Comparison of ENCODE assay signal across 18 cellular contexts in genomic region chr1:67404212-67404620, GRCh38. TPM values are rescaled to one million over a fixed set of nuclear protein-coding genes. Genes with fewer than 3 reads are reported as not detected.
DNase-seq lines count a peak whose midpoint lies in the region; ATAC-seq, FAIRE-seq and TF ChIP-seq lines count a peak whose summit lies in the region.
"Had no signal": no experiment of that assay in that cellular context is flagged by ENCODE, and none has a peak within 500 bp of the region (broad histone marks: within the 10 kb centered on the region; RNA-seq: fewer than 3 reads in every experiment).

No MANE protein-coding gene starts in this region.

- H3K4me3 ChIP-seq in IMR-90 (ENCODE audit: insufficient read depth, low read depth, low read length) (no peak overlapping the region), astrocyte (ENCODE audit: insufficient read depth, low read depth, low read length) (no peak overlapping the region)
- H3K4me3 ChIP-seq: pancreas, thoracic aorta had no signal

- no CpG with 5 or more reads among the region's 5 CpGs for WGBS in IMR-90 (ENCODE audit: extremely low coverage in 2 of 2, insufficient read length in 1 of 2), 2 experiments

- intact Hi-C loops in activated CD4-positive, alpha-beta T cell treated with anti-CD3 and anti-CD28 coated beads, Interleukin-2, amount 10 ng/mL, durations not matched to agents 24 days and 14 days (cut with micrococcal nuclease) = loop anchor here (5.0 kb wide), 2 partner anchors 52 to 192 kb away; no protein-coding TSS in a partner anchor
- intact Hi-C loops in IMR-90 (cut with micrococcal nuclease) (no loop called here), left colon (cut with DNase I, micrococcal nuclease) (no loop called here)

- TF ChIP-seq RAD21 in IMR-90 (IDR thresholded peaks at IDR 0.05; ENCODE audit: low read length) = no peak

- dilution Hi-C loops in IMR-90 (cut with HindIII; ENCODE audit: low sequenced_read_pairs, unreplicated experiment) = no loop called here

- no peak overlapping the region for H2BK120ac ChIP-seq in IMR-90 (ENCODE audit: low read depth, low read length)

- CTCF ChIA-PET in activated CD4-positive, alpha-beta T cell treated with anti-CD3 and anti-CD28 coated beads, Interleukin-2, amount 10 ng/mL, durations not matched to agents 7 days and 5 days (lab: Charles Lee) = no interaction called here
- CTCF ChIA-PET in IMR-90 (lab: Yijun Ruan, JAX) = no interaction called here

- DNase-seq in activated CD4-positive, alpha-beta T cell treated with anti-CD3 and anti-CD28 coated beads, Interleukin-2, amount 10 ng/mL, durations not matched to agents 7 days and 5 days = no peak
- no peak for DNase-seq in activated CD4-positive, alpha-beta T cell treated with anti-CD3 and anti-CD28 coated beads, Interleukin-2, amount 10 ng/mL, durations not matched to agents 24 days and 14 days
- DNase-seq in IMR-90 (peak; percentile 46), astrocyte (ENCODE audit: low read depth) (peak; percentile 39), left colon (no peak), foreskin keratinocyte (no peak), ecto neural progenitor cell (ENCODE audit: low spot score) (no peak)
- DNase-seq: activated CD4-positive, alpha-beta T cell treated with anti-CD3 and anti-CD28 coated beads for 36 hours; activated T-cell treated with anti-CD3 and anti-CD28 coated beads, Interleukin-2, amount 50 U/mL, for 72 hours; aorta; dermis blood vessel endothelial cell; NCI-H446 treated with DMSO at 0.1 percent for 48 hours; pancreas had no signal

- ATAC-seq in IMR-90 (ENCODE audit: low read depth) (no peak), left colon (peak; percentile 30), GM19397 (IDR thresholded peaks at IDR 0.05; ENCODE audit: unreplicated experiment) (no peak), foreskin keratinocyte (no peak)
- ATAC-seq: activated CD4-positive, alpha-beta T cell treated with anti-CD3 and anti-CD28 coated beads for 36 hours; Panc1; pancreas had no signal

- no peaks in the 10 kb centered on the region for H3K27me3 Mint-ChIP-seq in activated CD4-positive, alpha-beta T cell treated with anti-CD3 and anti-CD28 coated beads, Interleukin-2, amount 10 ng/mL, durations not matched to agents 7 days and 5 days
- no peaks in the 10 kb centered on the region for H3K27me3 Mint-ChIP-seq in activated CD4-positive, alpha-beta T cell treated with anti-CD3 and anti-CD28 coated beads, Interleukin-2, amount 10 ng/mL, durations not matched to agents 24 days and 14 days
- no peaks in the 10 kb centered on the region for H3K27me3 Mint-ChIP-seq in astrocyte (ENCODE audit: low read depth, unreplicated experiment)
- H3K27me3 Mint-ChIP-seq: activated CD4-positive, alpha-beta T cell treated with anti-CD3 and anti-CD28 coated beads for 36 hours had no signal

- H2BK5ac ChIP-seq in IMR-90 (ENCODE audit: low read depth, low read length, poor library complexity, severe bottlenecking) = no peak overlapping the region

- H3K27me3 ChIP-seq in IMR-90 (ENCODE audit: control insufficient read depth, insufficient read depth, low read length) = no peaks in the 10 kb centered on the region
- H3K27me3 ChIP-seq in astrocyte (ENCODE audit: insufficient read depth, low read length) = no peaks in the 10 kb centered on the region
- H3K27me3 ChIP-seq in foreskin keratinocyte = no peaks in the 10 kb centered on the region
- H3K27me3 ChIP-seq: pancreas had no signal

- H3K9me1 ChIP-seq in IMR-90 (ENCODE audit: insufficient read depth, low read length) = 0 out of 2 replicates have a peak, but pooled peaks cover 5% of the 10 kb centered on the region

- H3K79me2 ChIP-seq in astrocyte (ENCODE audit: insufficient read depth, low read length) = no peaks in the 10 kb centered on the region

- H3K23ac ChIP-seq in IMR-90 (ENCODE audit: low read depth, low read length) = 0 out of 2 replicates have a peak overlapping the region, but pooled peaks have one; percentile 41

- no peak overlapping the region for H2BK20ac ChIP-seq in IMR-90 (ENCODE audit: low read depth, low read length)

- H3K4me3 Mint-ChIP-seq in activated CD4-positive, alpha-beta T cell treated with anti-CD3 and anti-CD28 coated beads, Interleukin-2, amount 10 ng/mL, durations not matched to agents 7 days and 5 days = no peak overlapping the region
- H3K4me3 Mint-ChIP-seq in activated CD4-positive, alpha-beta T cell treated with anti-CD3 and anti-CD28 coated beads, Interleukin-2, amount 10 ng/mL, durations not matched to agents 24 days and 14 days = no peak overlapping the region
- H3K4me3 Mint-ChIP-seq in astrocyte (ENCODE audit: unreplicated experiment) = no peak overlapping the region
- H3K4me3 Mint-ChIP-seq: activated CD4-positive, alpha-beta T cell treated with anti-CD3 and anti-CD28 coated beads for 36 hours; activated T-cell treated with anti-CD3 and anti-CD28 coated beads, Interleukin-2, amount 50 U/mL, for 72 hours; mesothelial cell of epicardium had no signal

- no peak overlapping the region for H3K9ac ChIP-seq in IMR-90 (ENCODE audit: low read depth, low read length)
- H3K9ac ChIP-seq in astrocyte (ENCODE audit: low read length) = no peak overlapping the region

- no peak overlapping the region for H2BK15ac ChIP-seq in IMR-90 (ENCODE audit: low read depth, low read length)

- no peak for TF ChIP-seq POLR2A in IMR-90 (IDR thresholded peaks at IDR 0.05; ENCODE audit: low read depth, low read length)

- H2AFZ ChIP-seq in IMR-90 (replicated peaks; ENCODE audit: low read length, poor library complexity) (no peak overlapping the region), astrocyte (ENCODE audit: low read depth, low read length) (no peak overlapping the region)

- no peak overlapping the region for H3K4me2 ChIP-seq in IMR-90 (ENCODE audit: low read depth, low read length)
- H3K4me2 ChIP-seq in astrocyte (ENCODE audit: low read length) = no peak overlapping the region

- H2AK9ac ChIP-seq in IMR-90 (replicated peaks; ENCODE audit: low read depth, low read length, poor library complexity) = no peak overlapping the region

- no peak overlapping the region for H2AK5ac ChIP-seq in IMR-90 (ENCODE audit: low read depth, low read length)

- peaks cover 4% of the 10 kb centered on the region for H4K20me1 ChIP-seq in IMR-90 (ENCODE audit: insufficient read depth, low read length)
- H4K20me1 ChIP-seq in astrocyte (ENCODE audit: insufficient read depth, low read length) = peaks cover 10% of the 10 kb centered on the region

- H3K4me1 ChIP-seq in IMR-90 (ENCODE audit: control insufficient read depth, insufficient read depth, low read length) (peaks cover 2% of the 10 kb centered on the region), astrocyte (ENCODE audit: insufficient read depth, low read length) (peaks cover 5% of the 10 kb centered on the region), foreskin keratinocyte (peaks cover 7% of the 10 kb centered on the region)

- no peak overlapping the region for H3K14ac ChIP-seq in IMR-90 (replicated peaks; ENCODE audit: low read depth, low read length)

- H4K91ac ChIP-seq in IMR-90 (ENCODE audit: insufficient read depth, low read depth, low read length) = no peak overlapping the region

- no peaks in the 10 kb centered on the region for H3K9me3 Mint-ChIP-seq in activated CD4-positive, alpha-beta T cell treated with anti-CD3 and anti-CD28 coated beads, Interleukin-2, amount 10 ng/mL, durations not matched to agents 7 days and 5 days
- H3K9me3 Mint-ChIP-seq in activated CD4-positive, alpha-beta T cell treated with anti-CD3 and anti-CD28 coated beads, Interleukin-2, amount 10 ng/mL, durations not matched to agents 24 days and 14 days = peaks cover 13% of the 10 kb centered on the region
- H3K9me3 Mint-ChIP-seq in astrocyte (ENCODE audit: unreplicated experiment) = peaks cover 3% of the 10 kb centered on the region
- H3K9me3 Mint-ChIP-seq: activated T-cell treated with anti-CD3 and anti-CD28 coated beads, Interleukin-2, amount 50 U/mL, for 72 hours; mesothelial cell of epicardium had no signal

- peaks cover 5% of the 10 kb centered on the region for H3K4me1 Mint-ChIP-seq in activated CD4-positive, alpha-beta T cell treated with anti-CD3 and anti-CD28 coated beads, Interleukin-2, amount 10 ng/mL, durations not matched to agents 7 days and 5 days
- H3K4me1 Mint-ChIP-seq in activated CD4-positive, alpha-beta T cell treated with anti-CD3 and anti-CD28 coated beads, Interleukin-2, amount 10 ng/mL, durations not matched to agents 24 days and 14 days = peaks cover 12% of the 10 kb centered on the region
- H3K4me1 Mint-ChIP-seq in astrocyte (ENCODE audit: low read depth, unreplicated experiment) = peaks cover 7% of the 10 kb centered on the region

- H3K27ac ChIP-seq in IMR-90 (ENCODE audit: insufficient read depth, low read length) (no peak overlapping the region), astrocyte (ENCODE audit: low read depth, low read length) (no peak overlapping the region), foreskin keratinocyte (no peak overlapping the region)
- H3K27ac ChIP-seq: pancreas, thoracic aorta had no signal

- TF ChIP-seq CTCF in IMR-90 (conservative IDR thresholded peaks at IDR 0.05; ENCODE audit: low read depth, low read length) = no peak
- no peak for TF ChIP-seq CTCF in astrocyte (IDR thresholded peaks at IDR 0.05; ENCODE audit: insufficient read depth, low read depth, low read length)
- TF ChIP-seq CTCF in foreskin keratinocyte (conservative IDR thresholded peaks at IDR 0.05) = no peak

- H3K27ac Mint-ChIP-seq in activated CD4-positive, alpha-beta T cell treated with anti-CD3 and anti-CD28 coated beads, Interleukin-2, amount 10 ng/mL, durations not matched to agents 7 days and 5 days = peak overlapping the region; percentile 19
- no peak overlapping the region for H3K27ac Mint-ChIP-seq in activated CD4-positive, alpha-beta T cell treated with anti-CD3 and anti-CD28 coated beads, Interleukin-2, amount 10 ng/mL, durations not matched to agents 24 days and 14 days
- no peak overlapping the region for H3K27ac Mint-ChIP-seq in astrocyte (ENCODE audit: unreplicated experiment)
- H3K27ac Mint-ChIP-seq: activated CD4-positive, alpha-beta T cell treated with anti-CD3 and anti-CD28 coated beads for 36 hours; mesothelial cell of epicardium had no signal

- H4K5ac ChIP-seq in IMR-90 (ENCODE audit: low read depth, low read length) = no peak overlapping the region

- H4K8ac ChIP-seq in IMR-90 (ENCODE audit: low read depth in 2 of 2, low read length in 2 of 2) = no peak overlapping the region

- no peak overlapping the region for H3K56ac ChIP-seq in IMR-90 (ENCODE audit: extremely low read depth, insufficient read depth, low read length)

- in situ Hi-C loops in IMR-90 (cut with MboI; ENCODE audit: low sequenced_read_pairs) = loop anchor here (25.0 kb wide), 1 partner anchor 358 kb away; no protein-coding TSS in a partner anchor

- no peak overlapping the region for H3K18ac ChIP-seq in IMR-90 (ENCODE audit: low read depth, low read length)

- H3K9me3 ChIP-seq in IMR-90 (ENCODE audit: control insufficient read depth, insufficient read depth, low read length) (no peaks in the 10 kb centered on the region), astrocyte (ENCODE audit: insufficient read depth, low read depth, low read length) (no peaks in the 10 kb centered on the region)
- H3K9me3 ChIP-seq: pancreas, thoracic aorta had no signal

- peaks cover 0 to 18% of the 10 kb centered on the region in 2 experiments; a peak in 2 of 4 replicates for H3K79me1 ChIP-seq in IMR-90 (ENCODE audit: low read depth in 1 of 2, low read length in 2 of 2)

- no TSS peak for BruUV-seq in IMR-90 (replicated peaks; lab: Mats Ljungman, UMichigan)

- FAIRE-seq in astrocyte (lab: Jason Lieb, UNC) = no peak
- FAIRE-seq: islet of Langerhans, pancreas had no signal

- no peak overlapping the region for H3K4ac ChIP-seq in IMR-90 (ENCODE audit: low read depth, low read length)

- POLR2A ChIA-PET in activated CD4-positive, alpha-beta T cell treated with anti-CD3 and anti-CD28 coated beads, Interleukin-2, amount 10 ng/mL, durations not matched to agents 7 days and 5 days (lab: Charles Lee) = no interaction called here
- POLR2A ChIA-PET in IMR-90 (lab: Charles Lee; ENCODE audit: unreplicated experiment) = no interaction called here

- peaks cover 30% of the 10 kb centered on the region for H3K36me3 Mint-ChIP-seq in activated CD4-positive, alpha-beta T cell treated with anti-CD3 and anti-CD28 coated beads, Interleukin-2, amount 10 ng/mL, durations not matched to agents 7 days and 5 days (ENCODE audit: low read depth)
- peaks cover 39% of the 10 kb centered on the region for H3K36me3 Mint-ChIP-seq in activated CD4-positive, alpha-beta T cell treated with anti-CD3 and anti-CD28 coated beads, Interleukin-2, amount 10 ng/mL, durations not matched to agents 24 days and 14 days (ENCODE audit: low read depth)
- no peaks in the 10 kb centered on the region for H3K36me3 Mint-ChIP-seq in astrocyte (ENCODE audit: low read depth, unreplicated experiment)
- H3K36me3 Mint-ChIP-seq: mesothelial cell of epicardium had no signal

- H3K36me3 ChIP-seq in IMR-90 (ENCODE audit: control insufficient read depth, insufficient read depth, low read length) (peaks cover 3% of the 10 kb centered on the region), astrocyte (ENCODE audit: insufficient read depth, low read length) (peaks cover 4% of the 10 kb centered on the region)
- H3K36me3 ChIP-seq: pancreas, thoracic aorta had no signal

RNA-seq across cellular contexts. Expression of gene SERBP1, which starts 26.0 kb away (rescaled TPM):
- total RNA-seq in activated CD4-positive, alpha-beta T cell treated with anti-CD3 and anti-CD28 coated beads, Interleukin-2, amount 10 ng/mL, durations not matched to agents 7 days and 5 days = 100 to 1,000 TPM; 245 to 253 TPM
- total RNA-seq in activated CD4-positive, alpha-beta T cell treated with anti-CD3 and anti-CD28 coated beads, Interleukin-2, amount 10 ng/mL, durations not matched to agents 24 days and 14 days = 619 and 630 TPM in 2 replicates
- total RNA-seq in IMR-90 (2012; rRNA removed) (94.1 and 240 TPM in 2 replicates), astrocyte (196 and 214 TPM in 2 replicates), left colon (100 to 1,000 TPM; 137 to 148 TPM), foreskin keratinocyte (278 and 366 TPM in 2 replicates)
- polyA plus RNA-seq in IMR-90 (2012; rRNA removed) (153 TPM in 2 replicates), foreskin keratinocyte (212 and 259 TPM in 2 replicates)
- 65.9 and 68.8 TPM in 2 replicates for polyA plus RNA-seq in IMR-90 (2012; cell fraction: cytosol; rRNA removed)
- polyA plus RNA-seq in IMR-90 (2012; cell fraction: nucleus; rRNA removed; ENCODE audit: low replicate concordance) = 22.2 and 52.1 TPM in 2 replicates

Comparison
In these comparisons a context has a peak if more than half of its experiments do, and no peak if none do; other contexts are left out.
1. DNase-seq: peak in IMR-90 (single experiment) and astrocyte (single experiment); none in activated CD4-positive, alpha-beta T cell treated with anti-CD3 and anti-CD28 coated beads, Interleukin-2, amount 10 ng/mL, durations not matched to agents 7 days and 5 days (single experiment), activated CD4-positive, alpha-beta T cell treated with anti-CD3 and anti-CD28 coated beads, Interleukin-2, amount 10 ng/mL, durations not matched to agents 24 days and 14 days (single experiment), left colon (0 of 2), foreskin keratinocyte (0 of 2) and ecto neural progenitor cell (single experiment).